16 cellular contexts compared by ENCODE assay signal in genomic region chr11:63599211-63600122, GRCh38. TPM values are rescaled to one million over a fixed set of nuclear protein-coding genes. Genes with fewer than 3 reads are reported as not detected.
A peak's percentile ranks its signal among the peaks of the same experiment; 100 is the strongest.
DNase-seq lines count a peak whose midpoint lies in the region; ATAC-seq and TF ChIP-seq lines count a peak whose summit lies in the region.
"Had no signal": no experiment of that assay in that cellular context is flagged by ENCODE, and none has a peak within 500 bp of the region (broad histone marks: within the 10 kb centered on the region; RNA-seq: fewer than 3 reads in every experiment).

No MANE protein-coding gene starts in this region.

- H3K4me3 ChIP-seq in Panc1 (ENCODE audit: low read depth in 2 of 2, low read length in 2 of 2): no peak overlapping the region
- H3K4me3 ChIP-seq: testis had no signal

- CTCF ChIA-PET in Panc1 (lab: Charles Lee): no interaction called here

- no peaks in the 10 kb centered on the region for H3K36me3 ChIP-seq in Panc1 (ENCODE audit: control insufficient read depth, insufficient read depth, low read length)
- H3K36me3 ChIP-seq: neutrophil had no signal

- TF ChIP-seq CTCF in Panc1 (IDR thresholded peaks at IDR 0.05) (no peak), omental fat pad (IDR thresholded peaks at IDR 0.05) (no peak)

- in situ Hi-C loops in Panc1 (cut with HindIII; ENCODE audit: low pct_unique_long_range_greater_than_20kb, low sequenced_read_pairs): no loop called here
- in situ Hi-C loops in G401 (cut with HindIII; ENCODE audit: low sequenced_read_pairs): no loop called here

- intact Hi-C loops in Panc1 (cut with micrococcal nuclease; ENCODE audit: unreplicated experiment): no loop called here

- POLR2A ChIA-PET in Panc1 (lab: Charles Lee): no interaction called here

- H3K4me1 ChIP-seq in Panc1 (ENCODE audit: control insufficient read depth, insufficient read depth, low read length): no peaks in the 10 kb centered on the region

- ATAC-seq in Panc1 (peak; percentile 85), omental fat pad (ENCODE audit: low FRiP score) (peak; percentile 57), HG03469 (IDR thresholded peaks at IDR 0.05; ENCODE audit: unreplicated experiment) (no peak)

- no peaks in the 10 kb centered on the region for H3K9me3 ChIP-seq in Panc1 (ENCODE audit: control insufficient read depth, insufficient read depth, low read depth, low read length)
- H3K9me3 ChIP-seq: neutrophil, testis had no signal

- DNase-seq in Daoy (ENCODE audit: low read depth) (peak; percentile 95), Panc1 (ENCODE audit: low read depth, low spot score) (no peak), epidermal melanocyte (ENCODE audit: insufficient read length, low spot score) (peak; percentile 37), omental fat pad (ENCODE audit: low spot score) (no peak), NCI-H2227 (lab: John Stamatoyannopoulos, UW; ENCODE audit: unreplicated experiment) (no peak), G401 (ENCODE audit: low spot score) (no peak)
- no peak for DNase-seq in activated CD4-positive, alpha-beta T cell treated with anti-CD3 and anti-CD28 coated beads for 48 hours
- DNase-seq: activated CD4-positive, alpha-beta T cell treated with anti-CD3 and anti-CD28 coated beads, Interleukin-2, amount 50 U/mL, for 1 hour; activated naive CD4-positive, alpha-beta T cell treated with anti-CD3 and anti-CD28 coated beads, Interleukin-2, amount 10 ng/mL, durations not matched to agents 7 days and 5 days; DMS153; effector memory CD4-positive, alpha-beta T cell; stimulated activated CD4-positive, alpha-beta T cell treated with anti-CD3 and anti-CD28 coated beads, Interleukin-2, amount 100 ng/mL, for 24 hours; testis had no signal

- BruUV-seq in Panc1 (replicated peaks; lab: Mats Ljungman, UMichigan): no TSS peak

- no peak overlapping the region for H3K27ac ChIP-seq in Panc1 (ENCODE audit: low read length)
- H3K27ac ChIP-seq: neutrophil had no signal

- H3K27me3 ChIP-seq in Panc1 (ENCODE audit: control insufficient read depth, insufficient read depth, low read length): no peaks in the 10 kb centered on the region
- H3K27me3 ChIP-seq: neutrophil, testis had no signal

RNA-seq across cellular contexts. Expression of gene PLAAT3, which starts 14.8 kb away (rescaled TPM):
- 24.3 and 30.3 TPM in 2 replicates for total RNA-seq in Daoy (2014; rRNA removed; shearing (Covaris generic))
- 32.6 TPM for total RNA-seq in Panc1 (2021; ENCODE audit: unreplicated experiment)
- 49.0 TPM for polyA plus RNA-seq in Panc1 (2012; ENCODE audit: insufficient read length)
- total RNA-seq in omental fat pad: 100 to 1,000 TPM; 125 to 616 (median 260) TPM
- total RNA-seq in G401 (2014; rRNA removed; shearing (Covaris generic)): 19.6 and 26.9 TPM in 2 replicates

RNA-seq across cellular contexts. Expression of gene PLAAT2, which starts 36.3 kb away (rescaled TPM):
- 4.1 TPM in 1 of 2 replicates, not detected in the other for total RNA-seq in Daoy (2014; rRNA removed; shearing (Covaris generic))
- total RNA-seq in Panc1 (2021; ENCODE audit: unreplicated experiment): not detected
- polyA plus RNA-seq in Panc1 (2012; ENCODE audit: insufficient read length): not detected
- total RNA-seq in omental fat pad: under 1 TPM in 1 of 4 donors, not detected in 3; 0.65 TPM
- not detected in 2 replicates for total RNA-seq in G401 (2014; rRNA removed; shearing (Covaris generic))
- total RNA-seq: SK-MEL-5 had no signal

Comparison
In these comparisons a context has a peak if more than half of its experiments do, and no peak if none do; other contexts are left out.
1. DNase-seq: peak in Daoy (single experiment) and epidermal melanocyte (single experiment); none in Panc1 (single experiment), omental fat pad (single experiment), NCI-H2227 (single experiment), activated CD4-positive, alpha-beta T cell treated with anti-CD3 and anti-CD28 coated beads for 48 hours (single experiment) and G401 (single experiment).